1 cellular context compared by ENCODE assay signal in the genomic region with DNA sequence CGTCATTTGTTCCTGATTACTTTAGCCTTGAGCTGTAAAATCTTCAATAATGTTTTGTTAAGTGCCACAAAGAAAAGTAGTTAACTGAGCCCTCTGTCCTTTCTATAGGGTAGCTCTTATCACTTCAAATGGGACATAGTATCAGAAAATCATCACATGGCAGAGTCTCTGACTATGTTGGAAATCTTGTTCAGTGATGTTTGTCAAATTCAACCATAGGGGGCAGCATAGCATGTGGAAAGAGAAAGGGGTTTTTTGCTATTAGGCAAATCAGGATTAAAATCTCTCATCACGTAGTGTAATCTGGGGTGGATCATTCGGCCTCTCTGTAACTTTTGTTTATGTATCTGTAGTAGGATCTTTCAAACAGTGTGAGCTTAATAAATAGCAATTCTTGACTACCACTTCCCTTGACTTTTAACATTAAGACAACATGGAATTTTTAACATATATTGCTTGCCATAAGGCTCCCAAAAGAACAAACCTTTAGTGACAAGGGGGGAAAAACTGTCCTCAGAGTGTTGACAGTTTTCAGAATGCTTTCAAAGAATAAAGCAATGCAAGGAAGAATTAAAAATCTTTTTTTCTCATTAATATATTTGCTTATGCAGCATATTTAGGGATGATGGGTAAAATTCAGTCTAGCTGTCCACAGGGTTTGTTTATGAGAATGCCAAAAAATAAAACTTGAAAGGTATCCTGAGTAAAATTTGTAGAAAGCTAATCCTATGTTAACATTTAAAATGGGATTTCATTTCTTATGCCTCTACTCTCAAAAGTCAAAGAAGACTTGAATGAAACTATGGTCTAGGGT.
A peak's percentile ranks its signal among the peaks of the same experiment; 100 is the strongest.
TF ChIP-seq lines count a peak whose summit lies in the region.

No MANE protein-coding gene starts in this region.

TF ChIP-seq in IMR-90, 13 proteins besides CTCF, POLR2A, EP300 and RAD21:
- TF ChIP-seq SMC3 (IDR thresholded peaks at IDR 0.05; ENCODE audit: low read depth, low read length) (peak; percentile 44), CHD1 (IDR thresholded peaks at IDR 0.05; ENCODE audit: low read depth, low read length) (no peak), CEBPB (IDR thresholded peaks at IDR 0.05; ENCODE audit: low read depth, low read length) (peak; percentile 1; the same call in 1 of the 2 replicates), MAFK (IDR thresholded peaks at IDR 0.05; ENCODE audit: low read depth, low read length) (peak; percentile 89)
